26 cellular contexts compared by ENCODE assay signal in the genomic region with DNA sequence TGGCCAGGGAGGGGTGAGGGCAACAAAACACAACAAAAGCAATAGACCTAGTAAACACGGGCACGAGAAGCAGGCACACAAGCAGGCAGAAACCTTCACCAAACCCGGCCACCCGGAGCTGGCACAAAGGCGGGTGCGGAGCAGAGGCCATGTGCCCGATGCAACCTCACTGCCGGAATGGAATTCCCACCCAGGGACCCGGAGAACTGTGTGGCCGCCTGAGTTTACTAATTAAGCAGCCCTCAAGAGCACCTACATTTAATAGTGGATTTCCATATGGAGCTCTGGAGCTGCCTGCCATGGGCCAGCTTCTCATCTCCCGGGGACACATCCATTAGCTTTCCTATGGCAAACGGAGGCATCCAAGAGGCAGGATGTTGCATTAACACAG.
"Had no signal": no experiment of that assay in that cellular context is flagged by ENCODE, and none has a peak within 500 bp of the region (broad histone marks: within the 10 kb centered on the region; RNA-seq: fewer than 3 reads in every experiment).

No MANE protein-coding gene starts in this region.

- DNase-seq: activated CD4-positive, alpha-beta T cell treated with anti-CD3 and anti-CD28 coated beads, Interleukin-2, amount 50 U/mL, for 1 hour; activated CD4-positive, CD25-positive, alpha-beta regulatory T cell treated with anti-CD3 and anti-CD28 coated beads, Interleukin-2, amount 50 U/mL, for 72 hours; activated CD8-positive, alpha-beta T cell treated with anti-CD3 and anti-CD28 coated beads for 36 hours; activated T-cell treated with anti-CD3 and anti-CD28 coated beads, Interleukin-2, amount 50 U/mL, for 4 hours; central memory CD4-positive, alpha-beta T cell; endodermal cell; foreskin melanocyte; kidney; left colon; naive thymus-derived CD4-positive, alpha-beta T cell; retina; sigmoid colon; stimulated activated CD4-positive, alpha-beta T cell treated with anti-CD3 and anti-CD28 coated beads, Interleukin-15, amount 100 ng/mL, for 24 hours; stimulated activated CD4-positive, alpha-beta T cell treated with anti-CD3 and anti-CD28 coated beads, Interleukin-2, amount 100 ng/mL, for 24 hours; stimulated activated naive B cell treated with anti-CD40 and anti-IgM and Interleukin-4, amounts not matched to agents 10 μg/mL and 1 μg/mL and 100 μg/mL, for 72 hours; stomach; T-helper 2 cell; thyroid gland had no signal

- H3K4me3 ChIP-seq: breast epithelium, sigmoid colon, stomach, thyroid gland, upper lobe of left lung, vagina had no signal

- H3K36me3 Mint-ChIP-seq: activated naive CD4-positive, alpha-beta T cell treated with anti-CD3 and anti-CD28 coated beads, Interleukin-2, amount 50 U/mL, for 24 hours; mesothelial cell of epicardium; naive thymus-derived CD4-positive, alpha-beta T cell; stimulated activated naive B cell treated with anti-CD40 and anti-IgM and Interleukin-4, amounts not matched to agents 10 μg/mL and 1 μg/mL and 100 μg/mL, for 72 hours had no signal

- H3K27me3 ChIP-seq: breast epithelium, sigmoid colon, stomach, thyroid gland, upper lobe of left lung, vagina had no signal

- H3K36me3 ChIP-seq: breast epithelium, sigmoid colon, stomach, thyroid gland, upper lobe of left lung, vagina had no signal

- H3K9me3 ChIP-seq: breast epithelium, sigmoid colon, stomach, thyroid gland, upper lobe of left lung, vagina had no signal

- H3K4me1 Mint-ChIP-seq: activated naive CD4-positive, alpha-beta T cell treated with anti-CD3 and anti-CD28 coated beads, Interleukin-2, amount 50 U/mL, for 24 hours; activated T-helper 17 cell treated with anti-CD3 and anti-CD28 coated beads, Interleukin-2, amount 50 U/mL, for 72 hours; naive thymus-derived CD4-positive, alpha-beta T cell; stimulated activated naive B cell treated with anti-CD40 and anti-IgM and Interleukin-4, amounts not matched to agents 10 μg/mL and 1 μg/mL and 100 μg/mL, for 72 hours had no signal

- H3K27me3 Mint-ChIP-seq: activated naive CD4-positive, alpha-beta T cell treated with anti-CD3 and anti-CD28 coated beads, Interleukin-2, amount 50 U/mL, for 24 hours had no signal

- H3K4me3 Mint-ChIP-seq: activated CD8-positive, alpha-beta T cell treated with anti-CD3 and anti-CD28 coated beads for 36 hours; activated naive CD4-positive, alpha-beta T cell treated with anti-CD3 and anti-CD28 coated beads, Interleukin-2, amount 50 U/mL, for 24 hours; activated T-cell treated with anti-CD3 and anti-CD28 coated beads, Interleukin-2, amount 50 U/mL, for 4 hours; activated T-helper 17 cell treated with anti-CD3 and anti-CD28 coated beads, Interleukin-2, amount 50 U/mL, for 72 hours; endodermal cell; mesothelial cell of epicardium; naive thymus-derived CD4-positive, alpha-beta T cell; stimulated activated naive B cell treated with anti-CD40 and anti-IgM and Interleukin-4, amounts not matched to agents 10 μg/mL and 1 μg/mL and 100 μg/mL, for 72 hours had no signal

- H3K4me1 ChIP-seq: breast epithelium, sigmoid colon, stomach, thyroid gland, upper lobe of left lung, vagina had no signal

- ATAC-seq: activated CD8-positive, alpha-beta T cell treated with anti-CD3 and anti-CD28 coated beads for 36 hours; activated T-cell treated with anti-CD3 and anti-CD28 coated beads, Interleukin-2, amount 50 U/mL, for 4 hours; activated T-helper 17 cell treated with anti-CD3 and anti-CD28 coated beads, Interleukin-2, amount 50 U/mL, for 72 hours; esophagus mucosa; left colon; naive thymus-derived CD4-positive, alpha-beta T cell; stimulated activated naive B cell treated with anti-CD40 and anti-IgM and Interleukin-4, amounts not matched to agents 10 μg/mL and 1 μg/mL and 100 μg/mL, for 72 hours had no signal

- H3K27ac Mint-ChIP-seq: activated CD8-positive, alpha-beta T cell treated with anti-CD3 and anti-CD28 coated beads for 36 hours; activated naive CD4-positive, alpha-beta T cell treated with anti-CD3 and anti-CD28 coated beads, Interleukin-2, amount 50 U/mL, for 24 hours; activated T-helper 17 cell treated with anti-CD3 and anti-CD28 coated beads, Interleukin-2, amount 50 U/mL, for 72 hours; endodermal cell; mesothelial cell of epicardium; naive thymus-derived CD4-positive, alpha-beta T cell; progenitor cell of endocrine pancreas; stimulated activated naive B cell treated with anti-CD40 and anti-IgM and Interleukin-4, amounts not matched to agents 10 μg/mL and 1 μg/mL and 100 μg/mL, for 72 hours had no signal

- H3K27ac ChIP-seq: breast epithelium, sigmoid colon, stomach, thyroid gland, upper lobe of left lung, vagina had no signal

- H3K9me3 Mint-ChIP-seq: activated CD8-positive, alpha-beta T cell treated with anti-CD3 and anti-CD28 coated beads for 36 hours; activated naive CD4-positive, alpha-beta T cell treated with anti-CD3 and anti-CD28 coated beads, Interleukin-2, amount 50 U/mL, for 24 hours; activated T-cell treated with anti-CD3 and anti-CD28 coated beads, Interleukin-2, amount 50 U/mL, for 4 hours; activated T-helper 17 cell treated with anti-CD3 and anti-CD28 coated beads, Interleukin-2, amount 50 U/mL, for 72 hours; endodermal cell; mesothelial cell of epicardium; naive thymus-derived CD4-positive, alpha-beta T cell; stimulated activated naive B cell treated with anti-CD40 and anti-IgM and Interleukin-4, amounts not matched to agents 10 μg/mL and 1 μg/mL and 100 μg/mL, for 72 hours had no signal
